In genomic region chr14:67526676-67527459, GRCh38 we compare ENCODE assay signal across 9 cellular contexts. TPM values are rescaled to one million over a fixed set of nuclear protein-coding genes. Genes with fewer than 3 reads are reported as not detected.
A peak's percentile ranks its signal among the peaks of the same experiment; 100 is the strongest.
DNase-seq lines count a peak whose midpoint lies in the region; ATAC-seq and TF ChIP-seq lines count a peak whose summit lies in the region.
"Had no signal": no experiment of that assay in that cellular context is flagged by ENCODE, and none has a peak within 500 bp of the region (broad histone marks: within the 10 kb centered on the region; RNA-seq: fewer than 3 reads in every experiment).

No MANE protein-coding gene starts in this region.

- CTCF ChIA-PET in WTC11 (lab: Charles Lee): interaction anchor here (0.6 to 4.5 kb wide), 71 partner anchors 10 to 289 kb away, joined by 3 to 173 read pairs (median 6); partner anchors contain the start of genes ARG2, ATP6V1D, EIF2S1 and PIGH

- H3K4me3 Mint-ChIP-seq in WTC11: no peak overlapping the region

- ATAC-seq in GM19025 (IDR thresholded peaks at IDR 0.05; ENCODE audit: low read depth, unreplicated experiment): peak; percentile 49
- ATAC-seq in WTC11: peak; percentile 94
- ATAC-seq in esophagus mucosa: peak; percentile 68
- no peak for ATAC-seq in HG02981 (IDR thresholded peaks at IDR 0.05; ENCODE audit: unreplicated experiment)
- ATAC-seq in GM19455 (IDR thresholded peaks at IDR 0.05; ENCODE audit: unreplicated experiment): no peak

- H3K4me1 Mint-ChIP-seq in WTC11: peaks cover 17% of the 10 kb centered on the region

- DNase-seq in NCI-H2107 treated with DMSO at 0.1 percent for 48 hours (lab: John Stamatoyannopoulos, UW; ENCODE audit: unreplicated experiment): peak; percentile 68
- peak; percentile 62 for DNase-seq in WTC11 (ENCODE audit: low spot score)
- peak; percentile 43 for DNase-seq in myocyte (ENCODE audit: low read depth)

- peaks cover 2% of the 10 kb centered on the region for H3K27me3 Mint-ChIP-seq in WTC11 (ENCODE audit: low read depth)

- peak; percentile 96 for TF ChIP-seq CTCF in C4-2B (conservative IDR thresholded peaks at IDR 0.05)
- TF ChIP-seq CTCF in WTC11 (IDR thresholded peaks at IDR 0.05): peak; percentile 18; the same call in 1 of the 2 replicates

- H3K9me3 Mint-ChIP-seq in WTC11: no peaks in the 10 kb centered on the region

- H3K36me3 Mint-ChIP-seq in WTC11: no peaks in the 10 kb centered on the region

- peak overlapping the region; percentile 64; the same call in 1 of the 2 replicates for H3K27ac Mint-ChIP-seq in WTC11

- POLR2A ChIA-PET in WTC11 (lab: Charles Lee): interaction anchor here (0.7 to 1.4 kb wide), 4 partner anchors 12 to 178 kb away, joined by 3 to 8 read pairs (median 4); no protein-coding TSS in a partner anchor

- H3K27ac ChIP-seq in C4-2B: no peak overlapping the region; the same call in 1 of the 2 replicates
- H3K27ac ChIP-seq: skin epidermis had no signal

TF ChIP-seq in WTC11, 78 proteins besides CTCF, POLR2A, EP300 and RAD21:
- TF ChIP-seq ZNF317 (CRISPR knock-in tag; IDR thresholded peaks at IDR 0.05; ENCODE audit: borderline replicate concordance, low read depth) (peak; percentile 73; the same call in 1 of the 2 replicates), TP53 (CRISPR knock-in tag; IDR thresholded peaks at IDR 0.05) (no peak)
TF ChIP-seq in WTC11: peak in this region for 1.

RNA-seq across cellular contexts. Expression of gene PLEKHH1, which starts 6.2 kb away (rescaled TPM):
- total RNA-seq in WTC11 (2021) (45.4 to 49.8 TPM (median 48.3 TPM) in 3 replicates), esophagus mucosa (4.5 TPM), myocyte (0.05 TPM in 1 of 2 replicates, not detected in the other)
- 0.26 TPM for polyA plus RNA-seq in myocyte (2012)

RNA-seq across cellular contexts. Expression of gene TMEM229B, which starts 38.3 kb away (rescaled TPM):
- 0.69 to 0.90 TPM (median 0.87 TPM) in 3 replicates for total RNA-seq in WTC11 (2021)
- 0.80 TPM for total RNA-seq in esophagus mucosa
- total RNA-seq in myocyte: 1.4 TPM in 2 replicates
- polyA plus RNA-seq in myocyte (2012): 0.39 TPM

Comparison
In these comparisons a context has a peak if more than half of its experiments do, and no peak if none do; other contexts are left out.
1. ATAC-seq: peak in GM19025 (single experiment), WTC11 (single experiment) and esophagus mucosa (single experiment); none in HG02981 (single experiment) and GM19455 (single experiment).
2. Peak in every context shown above with its lines, with median percentiles within 50 percentile points of each other: DNase-seq.